Comparison of ENCODE assay signal across 27 cellular contexts in genomic region chr5:33371660-33372059, GRCh38.
DNase-seq lines count a peak whose midpoint lies in the region; ATAC-seq, FAIRE-seq and TF ChIP-seq lines count a peak whose summit lies in the region.
"Had no signal": no experiment of that assay in that cellular context is flagged by ENCODE, and none has a peak within 500 bp of the region (broad histone marks: within the 10 kb centered on the region; RNA-seq: fewer than 3 reads in every experiment).

No MANE protein-coding gene starts in this region.

- H4K5ac ChIP-seq in IMR-90 (ENCODE audit: low read depth, low read length): peak overlapping the region; percentile 98

- no peak overlapping the region for H2AK9ac ChIP-seq in IMR-90 (replicated peaks; ENCODE audit: low read depth, low read length, poor library complexity)

- peaks cover 14% of the 10 kb centered on the region for H3K4me1 ChIP-seq in IMR-90 (ENCODE audit: control insufficient read depth, insufficient read depth, low read length)
- H3K4me1 ChIP-seq in sigmoid colon: peaks cover 0 to 31% (median 12%) of the 10 kb centered on the region in 4 donors
- H3K4me1 ChIP-seq: BE2C, gastroesophageal sphincter, psoas muscle, spleen had no signal

- peak overlapping the region; percentile 97 for H2BK5ac ChIP-seq in IMR-90 (ENCODE audit: low read depth, low read length, poor library complexity, severe bottlenecking)

- H3K27ac ChIP-seq in IMR-90 (ENCODE audit: insufficient read depth, low read length) (peak overlapping the region; percentile 97), sigmoid colon (peak overlapping the region in 3 of 4 donors; percentile 70 to 82 (median 72))
- H3K27ac ChIP-seq: gastroesophageal sphincter, neural progenitor cell, psoas muscle, spleen, tibial artery, WERI-Rb-1 had no signal

- ATAC-seq in IMR-90 (ENCODE audit: low read depth): peak; percentile 56
- ATAC-seq in HG03095 (IDR thresholded peaks at IDR 0.05; ENCODE audit: unreplicated experiment): no peak
- no peak for ATAC-seq in GM19328 (IDR thresholded peaks at IDR 0.05; ENCODE audit: unreplicated experiment)
- ATAC-seq: gastroesophageal sphincter; psoas muscle; stimulated activated naive CD8-positive, alpha-beta T cell treated with anti-CD3 and anti-CD28 coated beads, Interleukin-15, Interleukin-2, amounts not matched to agents 100 U/mL and 50 U/mL, for 24 hours had no signal

- H3K4me3 ChIP-seq in IMR-90 (ENCODE audit: insufficient read depth, low read depth, low read length) (no peak overlapping the region), fibroblast of mammary gland (ENCODE audit: control insufficient read depth, low read depth, low read length) (no peak overlapping the region), sigmoid colon (no peak overlapping the region)
- H3K4me3 ChIP-seq: gastroesophageal sphincter, neural progenitor cell, psoas muscle, spleen, tibial artery had no signal

- dilution Hi-C loops in IMR-90 (cut with HindIII; ENCODE audit: low sequenced_read_pairs, unreplicated experiment): no loop called here

- WGBS in IMR-90 (ENCODE audit: extremely low coverage in 2 of 2, insufficient read length in 1 of 2), 2 experiments: no CpG with 5 or more reads among the region's 1 CpG
- WGBS in sigmoid colon, 2 donors: 97 to 100% methylated on average over 1 of the region's 1 CpG

- no peak overlapping the region for H2AFZ ChIP-seq in IMR-90 (replicated peaks; ENCODE audit: low read length, poor library complexity)
- H2AFZ ChIP-seq: neural progenitor cell had no signal

- POLR2A ChIA-PET in IMR-90 (lab: Charles Lee; ENCODE audit: unreplicated experiment): interaction anchor here (0.6 kb wide), 1 partner anchor 306 kb away, joined by 5 read pairs; no protein-coding TSS in a partner anchor

- CTCF ChIA-PET in IMR-90 (lab: Yijun Ruan, JAX): no interaction called here

- no peaks in the 10 kb centered on the region for H3K9me3 ChIP-seq in IMR-90 (ENCODE audit: control insufficient read depth, insufficient read depth, low read length)
- no peaks in the 10 kb centered on the region for H3K9me3 ChIP-seq in sigmoid colon
- H3K9me3 ChIP-seq: BE2C, gastroesophageal sphincter, psoas muscle, spleen, tibial artery had no signal

- H3K18ac ChIP-seq in IMR-90 (ENCODE audit: low read depth, low read length): peak overlapping the region; percentile 99

- TF ChIP-seq POLR2A in IMR-90 (IDR thresholded peaks at IDR 0.05; ENCODE audit: low read depth, low read length) (no peak), sigmoid colon (IDR thresholded peaks at IDR 0.05) (no peak), GM12892 (IDR thresholded peaks at IDR 0.05; ENCODE audit: low read depth, low read length) (no peak)

- H3K27me3 ChIP-seq in IMR-90 (ENCODE audit: control insufficient read depth, insufficient read depth, low read length) (no peaks in the 10 kb centered on the region), sigmoid colon (no peaks in the 10 kb centered on the region)
- H3K27me3 ChIP-seq: BE2C, gastroesophageal sphincter, neural progenitor cell, spleen, tibial artery had no signal

- H4K20me1 ChIP-seq in IMR-90 (ENCODE audit: insufficient read depth, low read length): no peaks in the 10 kb centered on the region

- no peak for TF ChIP-seq RAD21 in IMR-90 (IDR thresholded peaks at IDR 0.05; ENCODE audit: low read length)

- peak overlapping the region; percentile 69; the same call in 1 of the 2 replicates for H3K23ac ChIP-seq in IMR-90 (ENCODE audit: low read depth, low read length)

- H3K79me1 ChIP-seq in IMR-90 (ENCODE audit: low read depth in 1 of 2, low read length in 2 of 2): no peaks in the 10 kb centered on the region

- no peak for TF ChIP-seq EP300 in sigmoid colon (IDR thresholded peaks at IDR 0.05)

- intact Hi-C loops in IMR-90 (cut with micrococcal nuclease): loop anchor here (5.0 kb wide), 1 partner anchor 659 kb away; the partner anchor contains the start of gene NPR3
- intact Hi-C loops in sigmoid colon (cut with DNase I): loop anchor here (2.0 to 5.0 kb wide), 3 partner anchors 31 to 64 kb away; no protein-coding TSS in a partner anchor

- peak overlapping the region; percentile 92 for H2AK5ac ChIP-seq in IMR-90 (ENCODE audit: low read depth, low read length)

- H3K36me3 ChIP-seq in IMR-90 (ENCODE audit: control insufficient read depth, insufficient read depth, low read length) (no peaks in the 10 kb centered on the region), sigmoid colon (no peaks in the 10 kb centered on the region)
- H3K36me3 ChIP-seq: BE2C, gastroesophageal sphincter, neural progenitor cell, spleen, tibial artery, WERI-Rb-1 had no signal

- in situ Hi-C loops in IMR-90 (cut with MboI; ENCODE audit: low sequenced_read_pairs): no loop called here

- no TSS peak for BruUV-seq in IMR-90 (replicated peaks; lab: Mats Ljungman, UMichigan)

- peak overlapping the region; percentile 85 for H3K14ac ChIP-seq in IMR-90 (replicated peaks; ENCODE audit: low read depth, low read length)

- no peak for FAIRE-seq in GM12892 (lab: Jason Lieb, UNC)
- FAIRE-seq: islet of Langerhans had no signal

- peak overlapping the region; percentile 89; the same call in 1 of the 2 replicates for H2BK20ac ChIP-seq in IMR-90 (ENCODE audit: low read depth, low read length)

- H3K56ac ChIP-seq in IMR-90 (ENCODE audit: extremely low read depth, insufficient read depth, low read length): peak overlapping the region; percentile 33; the same call in 1 of the 2 replicates

- DNase-seq in AG20443 (ENCODE audit: low spot score) (peak; percentile 36), IMR-90 (peak; percentile 93), fibroblast of mammary gland (ENCODE audit: low read depth) (peak; percentile 97), sigmoid colon (no peak), amygdala (lab: John Stamatoyannopoulos, UW) (no peak), GM12892 (ENCODE audit: insufficient read length) (no peak)
- DNase-seq: activated CD4-positive, alpha-beta T cell treated with anti-CD3 and anti-CD28 coated beads, Interleukin-2, amount 50 U/mL, for 1 hour; BE2C; caudate nucleus; COR-L47; DND-41; H7; hypothalamus; KG1; psoas muscle; RPMI8226; spleen; stimulated activated CD4-positive, alpha-beta T cell treated with anti-CD3 and anti-CD28 coated beads, Interleukin-4, amount 100 ng/mL, for 24 hours; stimulated activated naive CD8-positive, alpha-beta T cell treated with anti-CD3 and anti-CD28 coated beads, Interleukin-15, Interleukin-2, amounts not matched to agents 100 U/mL and 50 U/mL, for 24 hours; T-helper 2 cell; tibial artery; WERI-Rb-1 had no signal

- TF ChIP-seq CTCF in IMR-90 (conservative IDR thresholded peaks at IDR 0.05; ENCODE audit: low read depth, low read length) (no peak), fibroblast of mammary gland (conservative IDR thresholded peaks at IDR 0.05; ENCODE audit: control insufficient read depth, insufficient read depth, low read depth, low read length) (no peak), sigmoid colon (IDR thresholded peaks at IDR 0.05) (no peak)

- H2BK120ac ChIP-seq in IMR-90 (ENCODE audit: low read depth, low read length): peak overlapping the region; percentile 88; the same call in 1 of the 2 replicates

- H3K9me1 ChIP-seq in IMR-90 (ENCODE audit: insufficient read depth, low read length): peaks cover 3% of the 10 kb centered on the region; the same call in 1 of the 2 replicates

- no peak overlapping the region for H3K9ac ChIP-seq in IMR-90 (ENCODE audit: low read depth, low read length)
- H3K9ac ChIP-seq: neural progenitor cell had no signal

- H3K4ac ChIP-seq in IMR-90 (ENCODE audit: low read depth, low read length): peak overlapping the region; percentile 80; the same call in 1 of the 2 replicates

- peak overlapping the region; percentile 29; the same call in 1 of the 2 replicates for H3K4me2 ChIP-seq in IMR-90 (ENCODE audit: low read depth, low read length)
- H3K4me2 ChIP-seq: neural progenitor cell had no signal

- H4K91ac ChIP-seq in IMR-90 (ENCODE audit: insufficient read depth, low read depth, low read length): peak overlapping the region; percentile 82; the same call in 1 of the 2 replicates

- H2BK15ac ChIP-seq in IMR-90 (ENCODE audit: low read depth, low read length): peak overlapping the region; percentile 95; the same call in 2 of the 3 replicates

- peak overlapping the region; percentile 79 to 83; a peak in 3 of 4 replicates for H4K8ac ChIP-seq in IMR-90 (ENCODE audit: low read depth in 2 of 2, low read length in 2 of 2)

TF ChIP-seq in IMR-90, 13 proteins besides CTCF, POLR2A, EP300 and RAD21:
- peak; percentile 88 for TF ChIP-seq CEBPB (IDR thresholded peaks at IDR 0.05; ENCODE audit: low read depth, low read length)
- no peak for TF ChIP-seq USF2 (IDR thresholded peaks at IDR 0.05; ENCODE audit: low read depth, low read length)
- TF ChIP-seq FOS (IDR thresholded peaks at IDR 0.05; ENCODE audit: low read depth, low read length): peak; percentile 62; the same call in 1 of the 2 replicates
- TF ChIP-seq SMC3 (IDR thresholded peaks at IDR 0.05; ENCODE audit: low read depth, low read length): no peak
- TF ChIP-seq MAZ (IDR thresholded peaks at IDR 0.05; ENCODE audit: borderline replicate concordance, low read depth, low read length): no peak
- TF ChIP-seq MXI1 (IDR thresholded peaks at IDR 0.05; ENCODE audit: borderline replicate concordance, low read depth, low read length): no peak
- no peak for TF ChIP-seq MAFK (IDR thresholded peaks at IDR 0.05; ENCODE audit: low read depth, low read length)

Comparison
In these comparisons a context has a peak if more than half of its experiments do, and no peak if none do; other contexts are left out.
1. DNase-seq: peak in AG20443 (single experiment), IMR-90 (single experiment) and fibroblast of mammary gland (single experiment); none in sigmoid colon (single experiment), amygdala (0 of 56) and GM12892 (single experiment).